1 cellular context compared by ENCODE assay signal in genomic region chr6:142146828-142147662, GRCh38.
TF ChIP-seq lines count a peak whose summit lies in the region.

TSS of gene NMBR (minus strand) at chr6:142147122. CDS start at chr6:142088658, 58,464 bp downstream.
TSS of gene VTA1 (plus strand) at chr6:142147263. CDS start at chr6:142147288, 25 bp downstream.

TF ChIP-seq in K562, 482 proteins besides CTCF, POLR2A, EP300 and RAD21 (continued from another document and continues in another):
- TF ChIP-seq VEZF1 (CRISPR knock-in tag; IDR thresholded peaks at IDR 0.05) = peak; percentile 84
- no peak for TF ChIP-seq SMAD3 (CRISPR knock-in tag; conservative IDR thresholded peaks at IDR 0.05)
- peak; percentile 64 to 92 for TF ChIP-seq MAZ (CRISPR knock-in tag; conservative IDR thresholded peaks at IDR 0.05 in 1 of 2, IDR thresholded peaks at IDR 0.05 in 1 of 2)
- TF ChIP-seq SIN3B (IDR thresholded peaks at IDR 0.05; ENCODE audit: low read depth) = peak; percentile 95
- no peak for TF ChIP-seq MTF1 (CRISPR knock-in tag; IDR thresholded peaks at IDR 0.05; ENCODE audit: borderline replicate concordance)
- TF ChIP-seq BACH1 (tag; IDR thresholded peaks at IDR 0.05) = no peak
- peak; percentile 54 for TF ChIP-seq FOSL1 (tag; conservative IDR thresholded peaks at IDR 0.05)
- TF ChIP-seq TRIM28 (IDR thresholded peaks at IDR 0.05) = peak; percentile 73
- peak; percentile 94 for TF ChIP-seq NBN (IDR thresholded peaks at IDR 0.05; ENCODE audit: low read depth)
- peak in 1 of 2 experiments; percentile 18; a peak in 1 of 4 replicates for TF ChIP-seq NONO (IDR thresholded peaks at IDR 0.05; ENCODE audit: low read depth in 2 of 2, low read length in 1 of 2)
- no peak for TF ChIP-seq ARID3B (CRISPR knock-in tag; IDR thresholded peaks at IDR 0.05; ENCODE audit: borderline replicate concordance)
- no peak for TF ChIP-seq CBX8 (IDR thresholded peaks at IDR 0.05; ENCODE audit: borderline replicate concordance, extremely low read depth, low read depth, low read length, poor library complexity, severe bottlenecking)
- no peak for TF ChIP-seq YBX1 (IDR thresholded peaks at IDR 0.05)
- TF ChIP-seq EHMT2 (IDR thresholded peaks at IDR 0.05) = peak; percentile 77
- peak; percentile 85 for TF ChIP-seq L3MBTL2 (IDR thresholded peaks at IDR 0.05)
- no peak for TF ChIP-seq MXD1 (CRISPR knock-in tag; IDR thresholded peaks at IDR 0.05; ENCODE audit: borderline replicate concordance, poor library complexity, severe bottlenecking)
- TF ChIP-seq RERE (CRISPR knock-in tag; IDR thresholded peaks at IDR 0.05; ENCODE audit: borderline replicate concordance) = no peak
- no peak for TF ChIP-seq ZNF584 (CRISPR knock-in tag; IDR thresholded peaks at IDR 0.05; ENCODE audit: low read depth)
- peak; percentile 79; the same call in 1 of the 2 replicates for TF ChIP-seq E2F3 (CRISPR knock-in tag; IDR thresholded peaks at IDR 0.05)
- peak; percentile 70 for TF ChIP-seq DEAF1 (CRISPR knock-in tag; IDR thresholded peaks at IDR 0.05)
- TF ChIP-seq PHF21A (IDR thresholded peaks at IDR 0.05; ENCODE audit: borderline replicate concordance, low read depth) = peak; percentile 79; the same call in 1 of the 2 replicates
- no peak for TF ChIP-seq IFI16 (CRISPR knock-in tag; IDR thresholded peaks at IDR 0.05)
- TF ChIP-seq, protein P1, sequence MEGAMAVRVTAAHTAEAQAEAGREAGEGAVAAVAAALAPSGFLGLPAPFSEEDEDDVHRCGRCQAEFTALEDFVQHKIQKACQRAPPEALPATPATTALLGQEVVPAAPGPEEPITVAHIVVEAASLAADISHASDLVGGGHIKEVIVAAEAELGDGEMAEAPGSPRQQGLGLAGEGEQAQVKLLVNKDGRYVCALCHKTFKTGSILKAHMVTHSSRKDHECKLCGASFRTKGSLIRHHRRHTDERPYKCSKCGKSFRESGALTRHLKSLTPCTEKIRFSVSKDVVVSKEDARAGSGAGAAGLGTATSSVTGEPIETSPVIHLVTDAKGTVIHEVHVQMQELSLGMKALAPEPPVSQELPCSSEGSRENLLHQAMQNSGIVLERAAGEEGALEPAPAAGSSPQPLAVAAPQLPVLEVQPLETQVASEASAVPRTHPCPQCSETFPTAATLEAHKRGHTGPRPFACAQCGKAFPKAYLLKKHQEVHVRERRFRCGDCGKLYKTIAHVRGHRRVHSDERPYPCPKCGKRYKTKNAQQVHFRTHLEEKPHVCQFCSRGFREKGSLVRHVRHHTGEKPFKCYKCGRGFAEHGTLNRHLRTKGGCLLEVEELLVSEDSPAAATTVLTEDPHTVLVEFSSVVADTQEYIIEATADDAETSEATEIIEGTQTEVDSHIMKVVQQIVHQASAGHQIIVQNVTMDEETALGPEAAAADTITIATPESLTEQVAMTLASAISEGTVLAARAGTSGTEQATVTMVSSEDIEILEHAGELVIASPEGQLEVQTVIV (CRISPR knock-in tag; IDR thresholded peaks at IDR 0.05; ENCODE audit: borderline replicate concordance) = no peak
- no peak for TF ChIP-seq DNMT1 (IDR thresholded peaks at IDR 0.05)
- TF ChIP-seq KLF16 (IDR thresholded peaks at IDR 0.05) = peak; percentile 93
- TF ChIP-seq ZNF274 (IDR thresholded peaks at IDR 0.05; ENCODE audit: borderline replicate concordance, low read depth, low read length) = no peak
- no peak for TF ChIP-seq XRCC4 (IDR thresholded peaks at IDR 0.05; ENCODE audit: extremely low read depth, insufficient read depth, insufficient read length)
- TF ChIP-seq FOXA1 (IDR thresholded peaks at IDR 0.05; ENCODE audit: borderline replicate concordance) = no peak
- TF ChIP-seq CLOCK (CRISPR knock-in tag; IDR thresholded peaks at IDR 0.05; ENCODE audit: borderline replicate concordance) = no peak
- TF ChIP-seq WHSC1 (IDR thresholded peaks at IDR 0.05; ENCODE audit: low read length) = no peak
- TF ChIP-seq RBFOX2 (IDR thresholded peaks at IDR 0.05; ENCODE audit: low read depth, low read length) = peak; percentile 91
- no peak for TF ChIP-seq CTCFL (IDR thresholded peaks at IDR 0.05; ENCODE audit: borderline replicate concordance, insufficient read depth, low read depth, low read length, poor library complexity, severe bottlenecking)
- TF ChIP-seq CBX3 (IDR thresholded peaks at IDR 0.05; ENCODE audit: borderline replicate concordance in 1 of 2, low read length in 2 of 2) = peak in 1 of 2 experiments; percentile 95; a peak in 2 of 3 replicates
- peak; percentile 90 for TF ChIP-seq NR2C1 (IDR thresholded peaks at IDR 0.05)
- peak; percentile 92 for TF ChIP-seq NR2C1 (tag; IDR thresholded peaks at IDR 0.05)
- no peak for TF ChIP-seq MEF2D (tag; conservative IDR thresholded peaks at IDR 0.05; ENCODE audit: low read depth)
- TF ChIP-seq FOXO4 (CRISPR knock-in tag; IDR thresholded peaks at IDR 0.05) = no peak
- no peak for TF ChIP-seq HIVEP1 (CRISPR knock-in tag; IDR thresholded peaks at IDR 0.05)
- no peak for TF ChIP-seq ZNF778 (CRISPR knock-in tag; IDR thresholded peaks at IDR 0.05)
- TF ChIP-seq ZNF3 (CRISPR knock-in tag; IDR thresholded peaks at IDR 0.05) = no peak
- TF ChIP-seq, protein P2, sequence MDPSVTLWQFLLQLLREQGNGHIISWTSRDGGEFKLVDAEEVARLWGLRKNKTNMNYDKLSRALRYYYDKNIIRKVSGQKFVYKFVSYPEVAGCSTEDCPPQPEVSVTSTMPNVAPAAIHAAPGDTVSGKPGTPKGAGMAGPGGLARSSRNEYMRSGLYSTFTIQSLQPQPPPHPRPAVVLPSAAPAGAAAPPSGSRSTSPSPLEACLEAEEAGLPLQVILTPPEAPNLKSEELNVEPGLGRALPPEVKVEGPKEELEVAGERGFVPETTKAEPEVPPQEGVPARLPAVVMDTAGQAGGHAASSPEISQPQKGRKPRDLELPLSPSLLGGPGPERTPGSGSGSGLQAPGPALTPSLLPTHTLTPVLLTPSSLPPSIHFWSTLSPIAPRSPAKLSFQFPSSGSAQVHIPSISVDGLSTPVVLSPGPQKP (CRISPR knock-in tag; IDR thresholded peaks at IDR 0.05) = no peak
